Comparison of ENCODE assay signal across 8 cellular contexts in genomic region chr15:90232941-90233700, GRCh38. TPM values are rescaled to one million over a fixed set of nuclear protein-coding genes. Genes with fewer than 3 reads are reported as not detected.
DNase-seq lines count a peak whose midpoint lies in the region; ATAC-seq and TF ChIP-seq lines count a peak whose summit lies in the region.

No MANE protein-coding gene starts in this region.

- peak overlapping the region; percentile 73 for H3K27ac ChIP-seq in RWPE2 (ENCODE audit: poor library complexity, severe bottlenecking)

- peak overlapping the region; percentile 76 to 85 for H3K27ac Mint-ChIP-seq in activated naive CD4-positive, alpha-beta T cell treated with anti-CD3 and anti-CD28 coated beads, Interleukin-2, amount 50 U/mL, for 72 hours

- peak; percentile 53 for DNase-seq in BE2C
- peak; percentile 90 for DNase-seq in RWPE2 (ENCODE audit: low spot score)
- DNase-seq in activated naive CD4-positive, alpha-beta T cell treated with anti-CD3 and anti-CD28 coated beads, Interleukin-2, amount 50 U/mL, for 72 hours (ENCODE audit: low spot score in 2 of 2), result peak; percentile 69 to 78
- DNase-seq in left cardiac atrium, result peak; percentile 73
- no peak for DNase-seq in retinal pigment epithelial cell (ENCODE audit: low read depth)
- no peak for DNase-seq in NK-92 (lab: John Stamatoyannopoulos, UW; ENCODE audit: unreplicated experiment)

- peaks cover 29 to 36% of the 10 kb centered on the region in 2 donors for H3K36me3 Mint-ChIP-seq in activated naive CD4-positive, alpha-beta T cell treated with anti-CD3 and anti-CD28 coated beads, Interleukin-2, amount 50 U/mL, for 72 hours

- intact Hi-C loops in left cardiac atrium (cut with DNase I), result no loop called here

- ATAC-seq in HG03196 (IDR thresholded peaks at IDR 0.05; ENCODE audit: unreplicated experiment) (peak; percentile 32), RWPE2 (ENCODE audit: low read depth) (peak; percentile 70), left cardiac atrium (peak; percentile 51 to 65)
- peak; percentile 44 to 63 for ATAC-seq in activated naive CD4-positive, alpha-beta T cell treated with anti-CD3 and anti-CD28 coated beads, Interleukin-2, amount 50 U/mL, for 72 hours

- H3K27me3 ChIP-seq in BE2C (no peaks in the 10 kb centered on the region), RWPE2 (ENCODE audit: insufficient read depth, poor library complexity, severe bottlenecking) (no peaks in the 10 kb centered on the region)

- H3K9me3 ChIP-seq in BE2C, result no peaks in the 10 kb centered on the region
- no peaks in the 10 kb centered on the region for H3K9me3 ChIP-seq in RWPE2 (ENCODE audit: severe bottlenecking)

- H3K4me1 ChIP-seq in BE2C (no peaks in the 10 kb centered on the region; the same call in 1 of the 2 replicates), RWPE2 (ENCODE audit: insufficient read depth, poor library complexity, severe bottlenecking) (no peaks in the 10 kb centered on the region)

- TF ChIP-seq CTCF in BE2C (IDR thresholded peaks at IDR 0.05; ENCODE audit: low read depth, low read length), result peak; percentile 43
- TF ChIP-seq CTCF in RWPE2 (IDR thresholded peaks at IDR 0.05; ENCODE audit: poor library complexity, severe bottlenecking), result peak; percentile 94
- peak; percentile 44 for TF ChIP-seq CTCF in retinal pigment epithelial cell (conservative IDR thresholded peaks at IDR 0.05; ENCODE audit: low read depth, low read length)

- TF ChIP-seq POLR2A in GM18951 (IDR thresholded peaks at IDR 0.05; ENCODE audit: extremely low read depth, insufficient read depth, insufficient read length), result peak; percentile 9

- H3K36me3 ChIP-seq in BE2C (peaks cover 13% of the 10 kb centered on the region), RWPE2 (ENCODE audit: low read depth) (peaks cover 53% of the 10 kb centered on the region)

- in situ Hi-C loops in GM18951 (cut with MboI; ENCODE audit: low sequenced_read_pairs, unreplicated experiment), result no loop called here

- H3K4me3 ChIP-seq in BE2C (ENCODE audit: low read depth, low read length), result peak overlapping the region; percentile 87
- peak overlapping the region; percentile 47 for H3K4me3 ChIP-seq in RWPE2 (ENCODE audit: severe bottlenecking)
- H3K4me3 ChIP-seq in retinal pigment epithelial cell (ENCODE audit: low read length), result peak overlapping the region; percentile 79

- H3K9me3 Mint-ChIP-seq in activated naive CD4-positive, alpha-beta T cell treated with anti-CD3 and anti-CD28 coated beads, Interleukin-2, amount 50 U/mL, for 72 hours, result no peaks in the 10 kb centered on the region

RNA-seq across cellular contexts. Expression of gene CIB1, which starts 0.6 kb away (rescaled TPM):
- 35.4 TPM for polyA plus RNA-seq in BE2C (2012; ENCODE audit: insufficient read depth, insufficient read length, low read depth)
- 100 to 1,000 TPM; 114 to 150 TPM for total RNA-seq in activated naive CD4-positive, alpha-beta T cell treated with anti-CD3 and anti-CD28 coated beads, Interleukin-2, amount 50 U/mL, for 72 hours
- 10 to 100 TPM; 53.2 to 55.0 TPM for total RNA-seq in left cardiac atrium

RNA-seq across cellular contexts. Expression of gene GDPGP1, which starts 0.9 kb away (rescaled TPM):
- polyA plus RNA-seq in BE2C (2012; ENCODE audit: insufficient read depth, insufficient read length, low read depth), result 1.6 TPM
- total RNA-seq in activated naive CD4-positive, alpha-beta T cell treated with anti-CD3 and anti-CD28 coated beads, Interleukin-2, amount 50 U/mL, for 72 hours, result 1 to 10 TPM; 3.1 to 7.6 TPM
- 10 to 100 TPM in 1 of 2 donors, 1 to 10 TPM in 1; 9.4 to 11.9 TPM for total RNA-seq in left cardiac atrium

RNA-seq across cellular contexts. Expression of gene TTLL13, which starts 16.2 kb away (rescaled TPM):
- polyA plus RNA-seq in BE2C (2012; ENCODE audit: insufficient read depth, insufficient read length, low read depth), result not detected
- total RNA-seq in activated naive CD4-positive, alpha-beta T cell treated with anti-CD3 and anti-CD28 coated beads, Interleukin-2, amount 50 U/mL, for 72 hours, result 1 to 10 TPM in 1 of 2 donors, under 1 TPM in 1; 0.49 to 1.0 TPM
- not detected for total RNA-seq in left cardiac atrium

RNA-seq across cellular contexts. Expression of gene SEMA4B, which starts 32.0 kb away (rescaled TPM):
- polyA plus RNA-seq in BE2C (2012; ENCODE audit: insufficient read depth, insufficient read length, low read depth), result 23.0 TPM
- 10 to 100 TPM in 1 of 2 donors, 1 to 10 TPM in 1; 8.9 to 19.1 TPM for total RNA-seq in activated naive CD4-positive, alpha-beta T cell treated with anti-CD3 and anti-CD28 coated beads, Interleukin-2, amount 50 U/mL, for 72 hours
- 10 to 100 TPM; 26.2 to 41.2 TPM for total RNA-seq in left cardiac atrium

RNA-seq across cellular contexts. Expression of gene NGRN, which starts 32.4 kb away (rescaled TPM):
- 226 TPM for polyA plus RNA-seq in BE2C (2012; ENCODE audit: insufficient read depth, insufficient read length, low read depth)
- total RNA-seq in activated naive CD4-positive, alpha-beta T cell treated with anti-CD3 and anti-CD28 coated beads, Interleukin-2, amount 50 U/mL, for 72 hours, result 10 to 100 TPM; 17.8 to 36.2 TPM
- total RNA-seq in left cardiac atrium, result 100 to 1,000 TPM; 115 to 131 TPM

Comparison
In these comparisons a context has a peak if more than half of its experiments do, and no peak if none do; other contexts are left out.
1. DNase-seq: peak in BE2C (single experiment), RWPE2 (single experiment), activated naive CD4-positive, alpha-beta T cell treated with anti-CD3 and anti-CD28 coated beads, Interleukin-2, amount 50 U/mL, for 72 hours (2 of 2) and left cardiac atrium (single experiment); none in retinal pigment epithelial cell (single experiment) and NK-92 (single experiment).
2. CTCF ChIP-seq: peak in every context shown above with its lines; median percentile 94 in RWPE2; 44 in retinal pigment epithelial cell; 43 in BE2C.
3. Peak in every context shown above with its lines, with median percentiles within 50 percentile points of each other: H3K4me3 ChIP-seq and ATAC-seq.